ENCODE assay signal across 17 cellular contexts in the genomic region with DNA sequence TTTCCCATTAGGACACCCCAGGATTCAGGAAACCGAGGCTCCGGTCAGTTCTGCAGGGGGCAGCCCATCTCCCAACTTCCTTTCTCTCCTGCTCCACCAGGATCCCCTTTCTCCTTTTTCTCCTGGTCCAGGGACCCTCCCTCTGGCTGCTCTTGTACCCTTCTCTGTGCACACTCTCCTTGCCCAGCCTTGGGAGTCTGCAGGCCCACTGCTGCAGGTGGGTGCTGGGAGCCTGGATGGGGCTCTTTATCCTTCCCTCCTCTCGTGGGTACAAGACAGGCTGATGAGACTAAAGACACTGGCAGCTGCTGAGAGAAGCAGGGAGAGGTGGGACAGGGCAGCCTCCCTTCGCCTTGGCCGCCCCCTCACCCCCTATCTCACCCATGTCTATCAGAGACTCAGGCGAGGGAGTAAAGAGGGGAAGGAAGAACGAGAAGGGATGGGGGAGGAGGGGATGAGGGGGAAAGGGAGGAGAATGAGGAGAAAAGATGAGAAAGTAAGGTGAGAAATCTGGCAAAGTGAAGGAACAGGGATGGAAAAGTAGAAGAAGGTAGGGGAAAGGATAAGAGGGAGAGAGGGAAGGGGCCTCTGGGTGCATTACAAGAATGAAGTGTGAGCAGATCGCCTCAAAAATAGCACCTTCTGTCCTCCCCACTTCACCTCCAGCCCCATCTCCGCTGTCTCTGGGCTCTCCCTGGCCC. TPM values are rescaled to one million over a fixed set of nuclear protein-coding genes. Genes with fewer than 3 reads are reported as not detected.
DNase-seq lines count a peak whose midpoint lies in the region; ATAC-seq and TF ChIP-seq lines count a peak whose summit lies in the region.
"Had no signal": no experiment of that assay in that cellular context is flagged by ENCODE, and none has a peak within 500 bp of the region (broad histone marks: within the 10 kb centered on the region; RNA-seq: fewer than 3 reads in every experiment).

No MANE protein-coding gene starts in this region.

- no peaks in the 10 kb centered on the region for H3K36me3 Mint-ChIP-seq in activated CD4-positive, alpha-beta T cell treated with anti-CD3 and anti-CD28 coated beads, Interleukin-2, amount 10 ng/mL, durations not matched to agents 24 days and 14 days (ENCODE audit: low read depth)
- peaks cover 0 to 2% (median 0%) of the 10 kb centered on the region in 3 experiments; a peak in 1 of 7 replicates for H3K36me3 Mint-ChIP-seq in H9 (ENCODE audit: insufficient read depth in 1 of 3, low read depth in 3 of 3)

- TF ChIP-seq CTCF in H9 (conservative IDR thresholded peaks at IDR 0.05) (no peak), smooth muscle cell (IDR thresholded peaks at IDR 0.05; ENCODE audit: borderline replicate concordance, insufficient read depth, poor library complexity, severe bottlenecking) (no peak), mammary epithelial cell (conservative IDR thresholded peaks at IDR 0.05 in 1 of 2, IDR thresholded peaks at IDR 0.05 in 1 of 2; ENCODE audit: extremely low read depth in 1 of 2, insufficient read depth in 1 of 2, low read depth in 1 of 2, low read length in 2 of 2) (no peak)

- no peak overlapping the region for H3K27ac ChIP-seq in H9 (ENCODE audit: insufficient read length, low read depth, low read length)
- H3K27ac ChIP-seq in smooth muscle cell (ENCODE audit: low read depth), result peak overlapping the region; percentile 73
- no peak overlapping the region for H3K27ac ChIP-seq in mammary epithelial cell (ENCODE audit: insufficient read depth, low read depth, low read length)
- H3K27ac ChIP-seq: 22Rv1, KMS-11, PC-9 had no signal

- no peak overlapping the region for H3T11ph ChIP-seq in H9 (ENCODE audit: low read length)

- no peaks in the 10 kb centered on the region for H3K36me3 ChIP-seq in smooth muscle cell (ENCODE audit: low read depth)
- H3K36me3 ChIP-seq in mammary epithelial cell (ENCODE audit: insufficient read depth, low read length), result no peaks in the 10 kb centered on the region
- H3K36me3 ChIP-seq: BLaER1 treated with 17β-estradiol and CSF1 and Interleukin-3, amounts not matched to agents 10 nM and 100 nM had no signal

- H4K20me1 ChIP-seq in H9 (ENCODE audit: control insufficient read depth, insufficient read depth, insufficient read length), result no peaks in the 10 kb centered on the region
- peaks cover 10% of the 10 kb centered on the region for H4K20me1 ChIP-seq in smooth muscle cell (ENCODE audit: low read depth)
- H4K20me1 ChIP-seq in mammary epithelial cell (ENCODE audit: insufficient read depth, low read length), result no peaks in the 10 kb centered on the region
- H4K20me1 ChIP-seq: BLaER1 treated with 17β-estradiol and CSF1 and Interleukin-3, amounts not matched to agents 10 nM and 100 nM had no signal

- no peak overlapping the region for H2BK5ac ChIP-seq in H9 (ENCODE audit: insufficient read length, low read length)

- no peak overlapping the region for H2BK12ac ChIP-seq in H9 (ENCODE audit: insufficient read length, low read depth, low read length)

- H3K27me3 ChIP-seq in H9 (ENCODE audit: insufficient read depth, low read length) (no peaks in the 10 kb centered on the region; the same call in 1 of the 2 replicates), smooth muscle cell (ENCODE audit: low read depth) (no peaks in the 10 kb centered on the region), mammary epithelial cell (ENCODE audit: insufficient read depth, low read length) (no peaks in the 10 kb centered on the region)
- H3K27me3 ChIP-seq: BLaER1 treated with 17β-estradiol and CSF1 and Interleukin-3, amounts not matched to agents 10 nM and 100 nM had no signal

- H3K9ac ChIP-seq in H9 (ENCODE audit: extremely low read depth, insufficient read length, low read length) (no peak overlapping the region), smooth muscle cell (ENCODE audit: low read depth) (no peak overlapping the region), mammary epithelial cell (ENCODE audit: insufficient read depth, low read length) (no peak overlapping the region)
- H3K9ac ChIP-seq: BLaER1 treated with 17β-estradiol and CSF1 and Interleukin-3, amounts not matched to agents 10 nM and 100 nM; KMS-11 had no signal

- peaks cover 14% of the 10 kb centered on the region for H3K4me1 Mint-ChIP-seq in activated CD4-positive, alpha-beta T cell treated with anti-CD3 and anti-CD28 coated beads, Interleukin-2, amount 10 ng/mL, durations not matched to agents 24 days and 14 days
- no peaks in the 10 kb centered on the region for H3K4me1 Mint-ChIP-seq in H9

- H3F3A ChIP-seq in smooth muscle cell (ENCODE audit: low read depth), result peaks cover 13% of the 10 kb centered on the region

- H3K23ac ChIP-seq in H9 (ENCODE audit: insufficient read length, low read depth, low read length), result no peak overlapping the region

- no peak overlapping the region for H3K56ac ChIP-seq in H9 (ENCODE audit: insufficient read length, low read depth, low read length)

- H3K9me3 ChIP-seq in H9 (ENCODE audit: control insufficient read depth, low read depth, low read length) (no peaks in the 10 kb centered on the region), smooth muscle cell (replicated peaks; ENCODE audit: low read depth) (no peaks in the 10 kb centered on the region), mammary epithelial cell (replicated peaks; ENCODE audit: insufficient read depth, low read length) (no peaks in the 10 kb centered on the region)

- BruUV-seq in mammary epithelial cell (replicated peaks; lab: Mats Ljungman, UMichigan), result no TSS peak

- H2BK15ac ChIP-seq in H9 (ENCODE audit: low read depth, low read length), result no peak overlapping the region

- H4K91ac ChIP-seq in H9 (ENCODE audit: insufficient read length, low read depth, low read length), result no peak overlapping the region

- peaks cover 3% of the 10 kb centered on the region for H3K27me3 Mint-ChIP-seq in activated CD4-positive, alpha-beta T cell treated with anti-CD3 and anti-CD28 coated beads, Interleukin-2, amount 10 ng/mL, durations not matched to agents 24 days and 14 days
- no peaks in the 10 kb centered on the region; the same call in none of the 2 replicates for H3K27me3 Mint-ChIP-seq in H9 (ENCODE audit: low read depth)

- in situ Hi-C loops in mammary epithelial cell (cut with MboI; ENCODE audit: low sequenced_read_pairs in 2 of 2), result loop anchor here in 1 of 2 donors (10.0 to 25.0 kb wide), 2 partner anchors 82 to 149 kb away; a partner anchor contains a TSS

- intact Hi-C loops in activated CD4-positive, alpha-beta T cell treated with anti-CD3 and anti-CD28 coated beads, Interleukin-2, amount 10 ng/mL, durations not matched to agents 24 days and 14 days (cut with micrococcal nuclease), result no loop called here
- intact Hi-C loops in mammary epithelial cell (cut with micrococcal nuclease), result no loop called here
- intact Hi-C loops in left colon (cut with DNase I, micrococcal nuclease), result loop anchor here in 1 of 2 donors (10.0 kb wide), 2 partner anchors 82 to 132 kb away; no protein-coding TSS in a partner anchor

- H2AFZ ChIP-seq in H9 (ENCODE audit: low read length) (no peak overlapping the region), smooth muscle cell (ENCODE audit: low read depth) (no peak overlapping the region), mammary epithelial cell (ENCODE audit: low read depth, low read length) (no peak overlapping the region)
- H2AFZ ChIP-seq: PC-9 had no signal

- H2AK5ac ChIP-seq in H9 (ENCODE audit: insufficient read length, low read length), result no peak overlapping the region

- no peak overlapping the region for H3K4ac ChIP-seq in H9 (ENCODE audit: low read depth, low read length)

- H3K9me3 Mint-ChIP-seq in activated CD4-positive, alpha-beta T cell treated with anti-CD3 and anti-CD28 coated beads, Interleukin-2, amount 10 ng/mL, durations not matched to agents 24 days and 14 days, result peaks cover under 1% of the 10 kb centered on the region
- H3K9me3 Mint-ChIP-seq in H9, result no peaks in the 10 kb centered on the region; a peak in 2 of 5 replicates

- WGBS in H9 (ENCODE audit: extremely low coverage, insufficient read length, low lambda C conversion rate), result 100% methylated on average over 1 of the region's 9 CpGs
- WGBS in smooth muscle cell (ENCODE audit: low lambda C conversion rate), result 71% methylated on average over 9 of the region's 9 CpGs
- WGBS in mammary epithelial cell (ENCODE audit: low coverage, missing lambda C conversion rate), result 81% methylated on average over 5 of the region's 9 CpGs

- CTCF ChIA-PET in mammary epithelial cell (lab: Charles Lee; ENCODE audit: low non-redundant PET), result no interaction called here

- H3K79me1 ChIP-seq in H9 (ENCODE audit: insufficient read depth, low read depth, low read length, poor library complexity, severe bottlenecking), result no peaks in the 10 kb centered on the region

- H3K4me3 ChIP-seq in smooth muscle cell, result no peak overlapping the region
- no peak overlapping the region for H3K4me3 ChIP-seq in mammary epithelial cell (replicated peaks in 1 of 3; ENCODE audit: insufficient read depth in 1 of 3, low read depth in 2 of 3, low read length in 3 of 3)
- H3K4me3 ChIP-seq: BLaER1 treated with 17β-estradiol and CSF1 and Interleukin-3, amounts not matched to agents 10 nM and 100 nM; PC-9 had no signal

- H4K5ac ChIP-seq in H9 (ENCODE audit: insufficient read length, low read depth, low read length), result no peak overlapping the region

- no peak overlapping the region for H3K18ac ChIP-seq in H9 (ENCODE audit: insufficient read length, low read depth, low read length)

- no peak for ATAC-seq in left colon

- no peak overlapping the region for H2BK20ac ChIP-seq in H9 (ENCODE audit: low read depth, low read length, poor library complexity, severe bottlenecking)

- H2BK120ac ChIP-seq in H9 (ENCODE audit: low read depth, low read length, poor library complexity, severe bottlenecking), result no peak overlapping the region

- H4K8ac ChIP-seq in H9 (replicated peaks; ENCODE audit: insufficient read length, low read depth, low read length), result no peak overlapping the region

- DNase-seq in activated CD4-positive, alpha-beta T cell treated with anti-CD3 and anti-CD28 coated beads, Interleukin-2, amount 10 ng/mL, durations not matched to agents 24 days and 14 days, result peak; percentile 43
- no peak for DNase-seq in activated CD4-positive, alpha-beta T cell treated with anti-CD3 and anti-CD28 coated beads for 1 hour
- DNase-seq in H9, result peak; percentile 5
- peak; percentile 33 for DNase-seq in ecto neural progenitor cell (ENCODE audit: low spot score)
- DNase-seq in smooth muscle cell (lab: John Stamatoyannopoulos, UW; ENCODE audit: unreplicated experiment), result no peak
- DNase-seq in mammary epithelial cell, result no peak
- DNase-seq in left colon, result no peak
- no peak for DNase-seq in CD1c-positive myeloid dendritic cell (ENCODE audit: extremely low spot score)
- DNase-seq: DMS 273 treated with DMSO at 0.1 percent for 48 hours, NCI-H1092, NCI-H1694, NCI-H446, NCI-H748 treated with DMSO at 0.1 percent for 48 hours, PC-9 had no signal

- H3K27ac Mint-ChIP-seq in activated CD4-positive, alpha-beta T cell treated with anti-CD3 and anti-CD28 coated beads, Interleukin-2, amount 10 ng/mL, durations not matched to agents 24 days and 14 days, result no peak overlapping the region
- H3K27ac Mint-ChIP-seq in H9, result no peak overlapping the region

- H3K23me2 ChIP-seq in H9 (ENCODE audit: insufficient read length, low read depth, low read length, poor library complexity, severe bottlenecking), result no peaks in the 10 kb centered on the region

- H3K4me1 ChIP-seq in H9 (ENCODE audit: insufficient read depth, low read length) (no peaks in the 10 kb centered on the region), smooth muscle cell (ENCODE audit: low read depth) (no peaks in the 10 kb centered on the region), mammary epithelial cell (ENCODE audit: insufficient read depth, low read length) (peaks cover 28% of the 10 kb centered on the region)

- dilution Hi-C loops in mammary epithelial cell (cut with HindIII; ENCODE audit: low sequenced_read_pairs), result no loop called here

- no peak overlapping the region for H3K4me2 ChIP-seq in H9 (ENCODE audit: insufficient read depth, insufficient read length, low read length)
- peak overlapping the region; percentile 18 for H3K4me2 ChIP-seq in smooth muscle cell
- no peak overlapping the region for H3K4me2 ChIP-seq in mammary epithelial cell (ENCODE audit: insufficient read depth, low read depth, low read length)
- H3K4me2 ChIP-seq: KMS-11, PC-9 had no signal

- no peak overlapping the region for H3K4me3 Mint-ChIP-seq in activated CD4-positive, alpha-beta T cell treated with anti-CD3 and anti-CD28 coated beads, Interleukin-2, amount 10 ng/mL, durations not matched to agents 24 days and 14 days
- H3K4me3 Mint-ChIP-seq in H9, result no peak overlapping the region

- H3K79me2 ChIP-seq in H9 (ENCODE audit: insufficient read depth, low read length) (no peaks in the 10 kb centered on the region), smooth muscle cell (ENCODE audit: low read depth) (peaks cover 13% of the 10 kb centered on the region), mammary epithelial cell (ENCODE audit: insufficient read depth, low read length) (no peaks in the 10 kb centered on the region)

- H3K14ac ChIP-seq in H9 (ENCODE audit: insufficient read depth, low read length), result no peak overlapping the region

RNA-seq across cellular contexts. Expression of a gene that starts 45.2 kb away (rescaled TPM):
- 2.1 and 3.1 TPM in 2 replicates for total RNA-seq in activated CD4-positive, alpha-beta T cell treated with anti-CD3 and anti-CD28 coated beads, Interleukin-2, amount 10 ng/mL, durations not matched to agents 24 days and 14 days
- 0.07 TPM in 1 of 2 replicates, not detected in the other for total RNA-seq in H9 (2021)
- total RNA-seq in smooth muscle cell, result 85.9 and 87.8 TPM in 2 replicates
- 89.4 and 133 TPM in 2 replicates for polyA plus RNA-seq in smooth muscle cell
- under 1 TPM; 0.05 to 0.67 TPM for total RNA-seq in mammary epithelial cell
- 0.01 TPM for polyA plus RNA-seq in mammary epithelial cell
- polyA minus RNA-seq in mammary epithelial cell, result not detected
- total RNA-seq in left colon, result 1 to 10 TPM; 1.4 to 2.4 TPM

Comparison
In these comparisons a context has a peak if more than half of its experiments do, and no peak if none do; other contexts are left out.
1. DNase-seq: peak in activated CD4-positive, alpha-beta T cell treated with anti-CD3 and anti-CD28 coated beads, Interleukin-2, amount 10 ng/mL, durations not matched to agents 24 days and 14 days (single experiment), H9 (single experiment) and ecto neural progenitor cell (single experiment); none in activated CD4-positive, alpha-beta T cell treated with anti-CD3 and anti-CD28 coated beads for 1 hour (single experiment), smooth muscle cell (single experiment), mammary epithelial cell (single experiment), left colon (0 of 2) and CD1c-positive myeloid dendritic cell (single experiment).
2. RNA of a gene that starts 45.2 kb away (total RNA-seq): 85.9 to 87.8 TPM in smooth muscle cell; 2.1 to 3.1 TPM in activated CD4-positive, alpha-beta T cell treated with anti-CD3 and anti-CD28 coated beads, Interleukin-2, amount 10 ng/mL, durations not matched to agents 24 days and 14 days, 1.4 to 2.4 TPM in left colon, 0.05 to 0.67 TPM in mammary epithelial cell and 0.07 TPM in H9; every median in the first group is over 10 times any median in the second.